9 cellular contexts compared by ENCODE assay signal in the genomic region with DNA sequence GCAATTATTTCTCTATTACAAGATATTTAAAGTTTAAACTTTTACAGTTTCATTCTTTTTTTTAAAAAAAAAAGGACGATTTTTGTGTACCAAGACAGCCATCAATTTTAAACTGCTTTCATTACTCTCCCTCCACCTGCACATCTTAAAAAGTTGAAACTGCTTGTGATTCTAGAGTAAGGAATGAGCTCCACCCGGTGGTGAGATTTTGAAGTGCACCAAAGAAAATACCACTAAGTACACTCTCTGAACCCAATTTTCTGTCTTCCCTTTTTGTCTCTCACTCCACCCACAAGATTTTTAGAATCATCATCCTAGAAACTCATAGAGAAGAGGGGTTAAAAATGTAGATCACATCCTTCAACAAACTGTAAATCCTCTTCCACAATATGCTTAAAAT.
A peak's percentile ranks its signal among the peaks of the same experiment; 100 is the strongest.
DNase-seq lines count a peak whose midpoint lies in the region; ATAC-seq, FAIRE-seq and TF ChIP-seq lines count a peak whose summit lies in the region.
"Had no signal": no experiment of that assay in that cellular context is flagged by ENCODE, and none has a peak within 500 bp of the region (broad histone marks: within the 10 kb centered on the region; RNA-seq: fewer than 3 reads in every experiment).

No MANE protein-coding gene starts in this region.

- no peak overlapping the region for H3K4me3 ChIP-seq in KMS-11 (IDR thresholded peaks at IDR 0.05; ENCODE audit: insufficient read depth, low read depth, low read length)
- no peak overlapping the region for H3K4me3 ChIP-seq in kidney (ENCODE audit: low read length in 2 of 2)

- H3K27me3 Mint-ChIP-seq in brain: peaks cover 5% of the 10 kb centered on the region
- H3K27me3 Mint-ChIP-seq: IgD-negative memory B cell had no signal

- H3K27ac Mint-ChIP-seq in brain: peak overlapping the region in 1 of 5 experiments; percentile 60

- peaks cover 5% of the 10 kb centered on the region for H3K4me1 Mint-ChIP-seq in brain
- H3K4me1 Mint-ChIP-seq: IgD-negative memory B cell had no signal

- H4K20me1 ChIP-seq in KMS-11 (ENCODE audit: insufficient read depth): no peaks in the 10 kb centered on the region

- peak; percentile 73 for TF ChIP-seq CTCF in C4-2B (conservative IDR thresholded peaks at IDR 0.05)
- peak; percentile 69 for TF ChIP-seq CTCF in KMS-11 (conservative IDR thresholded peaks at IDR 0.05; ENCODE audit: low read depth, low read length)
- peak; percentile 72 to 76 for TF ChIP-seq CTCF in brain (conservative IDR thresholded peaks at IDR 0.05)
- peak; percentile 51 for TF ChIP-seq CTCF in kidney (IDR thresholded peaks at IDR 0.05; ENCODE audit: borderline replicate concordance, extremely low read depth, insufficient read depth)

- peak; percentile 1 for DNase-seq in SIG-M5 (lab: John Stamatoyannopoulos, UW)
- DNase-seq in kidney: no peak
- DNase-seq in stimulated activated CD4-positive, alpha-beta T cell treated with anti-CD3 and anti-CD28 coated beads, Interleukin-4, amount 100 ng/mL, for 24 hours: peak; percentile 18

- no peaks in the 10 kb centered on the region for H3K9me3 ChIP-seq in kidney (ENCODE audit: control insufficient read depth in 1 of 2, low read length in 2 of 2)

- intact Hi-C loops in kidney (cut with DNase I): no loop called here

- H3K9ac ChIP-seq in KMS-11: no peak overlapping the region
- no peak overlapping the region for H3K9ac ChIP-seq in kidney (ENCODE audit: low read length in 2 of 2)

- H3K27me3 ChIP-seq in KMS-11 (ENCODE audit: insufficient read depth, low read depth): no peaks in the 10 kb centered on the region

- H3K4me3 Mint-ChIP-seq in brain: no peak overlapping the region
- H3K4me3 Mint-ChIP-seq: IgD-negative memory B cell had no signal

- peak; percentile 64 for ATAC-seq in GM18861 (IDR thresholded peaks at IDR 0.05; ENCODE audit: unreplicated experiment)
- ATAC-seq in GM19452 (IDR thresholded peaks at IDR 0.05; ENCODE audit: unreplicated experiment): no peak

- H3K4me1 ChIP-seq in KMS-11 (ENCODE audit: low read depth, poor library complexity, severe bottlenecking): peaks cover 6% of the 10 kb centered on the region
- no peaks in the 10 kb centered on the region for H3K4me1 ChIP-seq in kidney (ENCODE audit: control insufficient read depth in 1 of 2, insufficient read depth in 1 of 2, low read depth in 1 of 2, low read length in 2 of 2)

- H3K36me3 Mint-ChIP-seq in brain: no peaks in the 10 kb centered on the region
- H3K36me3 Mint-ChIP-seq: IgD-negative memory B cell had no signal

- H3K36me3 ChIP-seq in KMS-11 (ENCODE audit: insufficient read depth): no peaks in the 10 kb centered on the region
- no peaks in the 10 kb centered on the region for H3K36me3 ChIP-seq in kidney (ENCODE audit: control insufficient read depth in 1 of 2, insufficient read depth in 2 of 2, low read length in 2 of 2)

- H3K27ac ChIP-seq in C4-2B: no peak overlapping the region
- no peak overlapping the region for H3K27ac ChIP-seq in KMS-11
- no peak overlapping the region for H3K27ac ChIP-seq in kidney (ENCODE audit: low read depth in 2 of 2, low read length in 2 of 2)

- no peak overlapping the region for H2AFZ ChIP-seq in KMS-11 (ENCODE audit: low read depth)

- no peaks in the 10 kb centered on the region for H3K9me3 Mint-ChIP-seq in brain
- H3K9me3 Mint-ChIP-seq: IgD-negative memory B cell had no signal

- peak; percentile 98 for FAIRE-seq in kidney (lab: Jason Lieb, UNC)

- H3K4me2 ChIP-seq in KMS-11: no peak overlapping the region

- no peaks in the 10 kb centered on the region for H3K79me2 ChIP-seq in KMS-11 (ENCODE audit: insufficient read depth, low read depth)
